Comparison of ENCODE assay signal across 27 cellular contexts in genomic region chr2:169997140-169997887, GRCh38.
"Had no signal": no experiment of that assay in that cellular context is flagged by ENCODE, and none has a peak within 500 bp of the region (broad histone marks: within the 10 kb centered on the region; RNA-seq: fewer than 3 reads in every experiment).

No MANE protein-coding gene starts in this region.

- H3K9ac ChIP-seq: parathyroid adenoma had no signal

- H3K27me3 ChIP-seq: heart right ventricle, upper lobe of left lung had no signal

- H3K79me2 ChIP-seq: parathyroid adenoma had no signal

- FAIRE-seq: bronchial epithelial cell had no signal

- ATAC-seq: activated CD8-positive, alpha-beta memory T cell treated with anti-CD3 and anti-CD28 coated beads, Interleukin-2, amount 10 ng/mL, durations not matched to agents 7 days and 5 days; activated CD8-positive, alpha-beta T cell treated with anti-CD3 and anti-CD28 coated beads for 36 hours; heart right ventricle; left colon; lower lobe of right lung; mucosa of descending colon; stimulated activated naive CD8-positive, alpha-beta T cell treated with anti-CD3 and anti-CD28 coated beads, Interleukin-15, Interleukin-2, amounts not matched to agents 100 U/mL and 50 U/mL, for 24 hours had no signal

- H2AFZ ChIP-seq: parathyroid adenoma had no signal

- DNase-seq: activated CD4-positive, alpha-beta T cell treated with anti-CD3 and anti-CD28 coated beads, Interleukin-2, amount 10 ng/mL, durations not matched to agents 7 days and 5 days; activated CD4-positive, CD25-positive, alpha-beta regulatory T cell treated with anti-CD3 and anti-CD28 coated beads, Interleukin-2, amount 50 U/mL, for 72 hours; activated CD8-positive, alpha-beta memory T cell treated with anti-CD3 and anti-CD28 coated beads, Interleukin-2, amount 10 ng/mL, durations not matched to agents 7 days and 5 days; activated CD8-positive, alpha-beta T cell treated with anti-CD3 and anti-CD28 coated beads for 36 hours; activated effector memory CD4-positive, alpha-beta T cell treated with anti-CD3 and anti-CD28 coated beads, Interleukin-2, amount 50 U/mL, for 16 hours; activated naive CD4-positive, alpha-beta T cell treated with anti-CD3 and anti-CD28 coated beads, Interleukin-2, amount 10 ng/mL, durations not matched to agents 7 days and 5 days; activated T-cell treated with anti-CD3 and anti-CD28 coated beads for 4 hours; amygdala; endodermal cell; foreskin fibroblast; heart right ventricle; islet precursor cell; left colon; lower lobe of right lung; mesendoderm; mucosa of descending colon; nephron progenitor cell; right cardiac atrium; stimulated activated CD4-positive, alpha-beta T cell treated with anti-CD3 and anti-CD28 coated beads, Interleukin-12 subunit alpha, Interleukin-12 subunit beta, amount 100 ng/mL, for 4 hours; stimulated activated CD4-positive, alpha-beta T cell treated with anti-CD3 and anti-CD28 coated beads, Interleukin-4, amount 100 ng/mL, for 4 hours; stimulated activated naive CD8-positive, alpha-beta T cell treated with anti-CD3 and anti-CD28 coated beads, Interleukin-15, Interleukin-2, amounts not matched to agents 100 U/mL and 50 U/mL, for 24 hours had no signal

- H3K4me3 ChIP-seq: coronary artery, heart right ventricle, lower lobe of right lung, mucosa of descending colon, upper lobe of left lung had no signal

- H3K4me1 ChIP-seq: lower lobe of right lung, parathyroid adenoma, upper lobe of left lung had no signal

- H3K27ac ChIP-seq: coronary artery, epithelial cell of prostate, heart right ventricle, lower lobe of right lung, parathyroid adenoma, upper lobe of left lung, VCaP had no signal

- H3K4me1 Mint-ChIP-seq: nephron progenitor cell had no signal

- H3K27ac Mint-ChIP-seq: activated CD4-positive, alpha-beta T cell treated with anti-CD3 and anti-CD28 coated beads, Interleukin-2, amount 10 ng/mL, durations not matched to agents 7 days and 5 days; activated CD8-positive, alpha-beta memory T cell treated with anti-CD3 and anti-CD28 coated beads, Interleukin-2, amount 10 ng/mL, durations not matched to agents 7 days and 5 days; activated CD8-positive, alpha-beta T cell treated with anti-CD3 and anti-CD28 coated beads for 36 hours; activated naive CD4-positive, alpha-beta T cell treated with anti-CD3 and anti-CD28 coated beads, Interleukin-2, amount 10 ng/mL, durations not matched to agents 7 days and 5 days; endodermal cell; nephron progenitor cell had no signal

- H3K9me3 ChIP-seq: lower lobe of right lung, mucosa of descending colon had no signal

- H3K9me3 Mint-ChIP-seq: activated CD8-positive, alpha-beta T cell treated with anti-CD3 and anti-CD28 coated beads for 36 hours; activated naive CD4-positive, alpha-beta T cell treated with anti-CD3 and anti-CD28 coated beads, Interleukin-2, amount 10 ng/mL, durations not matched to agents 7 days and 5 days had no signal

- H3K4me3 Mint-ChIP-seq: activated CD4-positive, alpha-beta T cell treated with anti-CD3 and anti-CD28 coated beads, Interleukin-2, amount 10 ng/mL, durations not matched to agents 7 days and 5 days; activated CD8-positive, alpha-beta memory T cell treated with anti-CD3 and anti-CD28 coated beads, Interleukin-2, amount 10 ng/mL, durations not matched to agents 7 days and 5 days; activated CD8-positive, alpha-beta T cell treated with anti-CD3 and anti-CD28 coated beads for 36 hours; activated naive CD4-positive, alpha-beta T cell treated with anti-CD3 and anti-CD28 coated beads, Interleukin-2, amount 10 ng/mL, durations not matched to agents 7 days and 5 days; endodermal cell; nephron progenitor cell had no signal

- H3K27me3 Mint-ChIP-seq: activated CD4-positive, alpha-beta T cell treated with anti-CD3 and anti-CD28 coated beads, Interleukin-2, amount 10 ng/mL, durations not matched to agents 7 days and 5 days; activated CD8-positive, alpha-beta memory T cell treated with anti-CD3 and anti-CD28 coated beads, Interleukin-2, amount 10 ng/mL, durations not matched to agents 7 days and 5 days; activated CD8-positive, alpha-beta T cell treated with anti-CD3 and anti-CD28 coated beads for 36 hours; activated naive CD4-positive, alpha-beta T cell treated with anti-CD3 and anti-CD28 coated beads, Interleukin-2, amount 10 ng/mL, durations not matched to agents 7 days and 5 days had no signal
